ENCODE assay signal across 20 cellular contexts in genomic region chr14:54087376-54087775, GRCh38.
"Had no signal": no experiment of that assay in that cellular context is flagged by ENCODE, and none has a peak within 500 bp of the region (broad histone marks: within the 10 kb centered on the region; RNA-seq: fewer than 3 reads in every experiment).

No MANE protein-coding gene starts in this region.

- H3K36me3 ChIP-seq: ascending aorta, gastroesophageal sphincter, upper lobe of left lung had no signal

- DNase-seq: activated CD4-positive, alpha-beta T cell treated with anti-CD3 and anti-CD28 coated beads, Interleukin-2, amount 10 ng/mL, durations not matched to agents 7 days and 5 days; activated naive CD4-positive, alpha-beta T cell treated with anti-CD3 and anti-CD28 coated beads for 36 hours; activated T-cell treated with anti-CD3 and anti-CD28 coated beads for 4 hours; dermis blood vessel endothelial cell; effector memory CD8-positive, alpha-beta T cell; naive thymus-derived CD4-positive, alpha-beta T cell; retina; small intestine; stimulated activated CD4-positive, alpha-beta T cell treated with anti-CD3 and anti-CD28 coated beads, Interleukin-4, amount 100 ng/mL, for 4 hours; stimulated activated CD8-positive, alpha-beta memory T cell treated with anti-CD3 and anti-CD28 coated beads, Interleukin-4, amount 100 ng/mL, for 48 hours; stimulated activated naive CD4-positive, alpha-beta T cell treated with Interleukin-2 at 50 U/mL for 16 hours; T-cell; T-helper 9 cell; upper lobe of left lung had no signal

- H3K4me1 Mint-ChIP-seq: activated CD4-positive, alpha-beta T cell treated with anti-CD3 and anti-CD28 coated beads, Interleukin-2, amount 10 ng/mL, durations not matched to agents 7 days and 5 days; naive thymus-derived CD4-positive, alpha-beta T cell; T-cell had no signal

- H3K9me3 ChIP-seq: gastroesophageal sphincter had no signal

- H3K9me3 Mint-ChIP-seq: activated CD4-positive, alpha-beta T cell treated with anti-CD3 and anti-CD28 coated beads, Interleukin-2, amount 10 ng/mL, durations not matched to agents 7 days and 5 days; activated naive CD4-positive, alpha-beta T cell treated with anti-CD3 and anti-CD28 coated beads for 36 hours; activated T-helper 2 cell treated with anti-CD3 and anti-CD28 coated beads, Interferon-gamma antibody, Interleukin-2, Interleukin-4, amounts not matched to agents 10 μg/mL and 5 μg/mL and 100 μg/mL, durations not matched to agents 14 hours and 24 hours and 36 hours had no signal

- H3K36me3 Mint-ChIP-seq: naive thymus-derived CD4-positive, alpha-beta T cell; T-cell had no signal

- ATAC-seq: effector memory CD8-positive, alpha-beta T cell; gastroesophageal sphincter; left colon; naive thymus-derived CD4-positive, alpha-beta T cell; T-cell had no signal

- H3K4me3 Mint-ChIP-seq: activated CD4-positive, alpha-beta T cell treated with anti-CD3 and anti-CD28 coated beads, Interleukin-2, amount 10 ng/mL, durations not matched to agents 7 days and 5 days; activated naive CD4-positive, alpha-beta T cell treated with anti-CD3 and anti-CD28 coated beads for 36 hours; effector memory CD8-positive, alpha-beta T cell; naive thymus-derived CD4-positive, alpha-beta T cell; T-cell had no signal

- H3K27me3 ChIP-seq: ascending aorta, gastroesophageal sphincter, upper lobe of left lung had no signal

- H3K4me1 ChIP-seq: ascending aorta, gastroesophageal sphincter had no signal

- H3K27ac Mint-ChIP-seq: activated CD4-positive, alpha-beta T cell treated with anti-CD3 and anti-CD28 coated beads, Interleukin-2, amount 10 ng/mL, durations not matched to agents 7 days and 5 days; activated naive CD4-positive, alpha-beta T cell treated with anti-CD3 and anti-CD28 coated beads for 36 hours; activated T-helper 2 cell treated with anti-CD3 and anti-CD28 coated beads, Interferon-gamma antibody, Interleukin-2, Interleukin-4, amounts not matched to agents 10 μg/mL and 5 μg/mL and 100 μg/mL, durations not matched to agents 14 hours and 24 hours and 36 hours; effector memory CD8-positive, alpha-beta T cell; naive thymus-derived CD4-positive, alpha-beta T cell; T-cell had no signal

- H3K27me3 Mint-ChIP-seq: activated CD4-positive, alpha-beta T cell treated with anti-CD3 and anti-CD28 coated beads, Interleukin-2, amount 10 ng/mL, durations not matched to agents 7 days and 5 days; effector memory CD8-positive, alpha-beta T cell had no signal

- H3K27ac ChIP-seq: ascending aorta, epithelial cell of prostate, gastroesophageal sphincter, upper lobe of left lung had no signal

- H3K4me3 ChIP-seq: ascending aorta, gastroesophageal sphincter, lung, upper lobe of left lung had no signal
